In the genomic region with DNA sequence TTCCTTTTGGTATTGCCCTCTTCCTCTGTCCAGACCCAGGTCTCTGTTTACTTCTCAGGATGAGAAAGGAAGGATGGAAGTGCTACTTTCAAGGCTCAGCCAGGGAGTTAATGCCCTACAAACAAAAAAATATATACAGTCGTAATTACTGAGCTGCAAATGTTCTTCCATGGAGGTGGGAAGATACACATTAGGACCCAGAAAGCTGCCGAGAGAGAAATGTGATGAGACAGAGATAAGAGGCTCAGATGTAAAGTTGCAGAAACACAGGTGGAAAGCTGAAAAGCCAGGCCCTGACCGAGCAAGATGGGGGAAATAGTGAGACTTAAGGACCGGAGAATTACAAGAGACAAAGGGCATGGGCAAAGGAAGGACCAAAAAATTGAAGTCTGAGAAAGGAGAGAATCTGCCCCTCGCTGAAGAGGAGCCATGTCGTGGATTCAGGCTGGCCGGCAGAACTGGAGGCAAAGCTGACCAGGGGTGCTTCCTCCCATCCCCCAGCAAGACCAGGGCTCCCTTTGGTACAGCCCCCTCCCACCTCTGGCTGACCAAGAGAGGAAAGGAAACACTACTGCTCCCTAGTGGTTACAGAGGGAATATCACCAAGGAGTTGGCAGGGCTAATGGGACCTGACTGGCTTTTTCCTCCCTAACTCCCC, we compare ENCODE assay signal across 8 cellular contexts. TPM values are rescaled to one million over a fixed set of nuclear protein-coding genes. Genes with fewer than 3 reads are reported as not detected.
DNase-seq lines count a peak whose midpoint lies in the region; ATAC-seq and TF ChIP-seq lines count a peak whose summit lies in the region.

No MANE protein-coding gene starts in this region.

- H3K4me3 ChIP-seq in Caco-2 (ENCODE audit: low read depth, low read length) = no peak overlapping the region
- no peak overlapping the region for H3K4me3 ChIP-seq in adrenal gland
- no peak overlapping the region for H3K4me3 ChIP-seq in right atrium auricular region
- H3K4me3 ChIP-seq in retinal pigment epithelial cell (ENCODE audit: low read length) = no peak overlapping the region

- DNase-seq in Caco-2 (peak in 1 of 2 experiments; percentile 74), NCI-H2107 (lab: John Stamatoyannopoulos, UW) (peak; percentile 18), adrenal gland (peak in 1 of 7 donors; percentile 31), right atrium auricular region (ENCODE audit: low spot score) (no peak), retinal pigment epithelial cell (ENCODE audit: low read depth) (no peak), middle frontal gyrus (ENCODE audit: extremely low spot score, low spot score) (no peak)

- BruUV-seq in Caco-2 (replicated peaks; lab: Mats Ljungman, UMichigan) = no TSS peak

- H3K9me3 ChIP-seq in Caco-2 (no peaks in the 10 kb centered on the region), adrenal gland (replicated peaks in 1 of 3) (no peaks in the 10 kb centered on the region), right atrium auricular region (no peaks in the 10 kb centered on the region)

- H3K36me3 ChIP-seq in Caco-2 (ENCODE audit: control insufficient read depth, insufficient read depth, low read length) = no peaks in the 10 kb centered on the region; the same call in 1 of the 2 replicates
- no peaks in the 10 kb centered on the region for H3K36me3 ChIP-seq in adrenal gland (replicated peaks in 1 of 2)
- no peaks in the 10 kb centered on the region for H3K36me3 ChIP-seq in right atrium auricular region

- 26 to 28% (median 27%) methylated on average over 7 of the region's 7 CpGs for WGBS in adrenal gland, 4 donors

- no peak for TF ChIP-seq POLR2A in adrenal gland (IDR thresholded peaks at IDR 0.05)

- H3K27ac ChIP-seq in adrenal gland (peak overlapping the region in 1 of 5 donors; percentile 30), right atrium auricular region (no peak overlapping the region)

- no peaks in the 10 kb centered on the region for H3K9me3 Mint-ChIP-seq in Caco-2 (ENCODE audit: unreplicated experiment)

- ATAC-seq in GM19463 (IDR thresholded peaks at IDR 0.05; ENCODE audit: unreplicated experiment) (peak; percentile 57), HG02571 (IDR thresholded peaks at IDR 0.05; ENCODE audit: unreplicated experiment) (no peak)

- intact Hi-C loops in Caco-2 (cut with micrococcal nuclease; ENCODE audit: unreplicated experiment) = loop anchor here (1.0 kb wide), 1 partner anchor 61 kb away; no protein-coding TSS in a partner anchor
- intact Hi-C loops in adrenal gland (cut with DNase I) = loop anchor here in 1 of 2 donors (5.0 kb wide), 1 partner anchor 62 kb away; no protein-coding TSS in a partner anchor

- POLR2A ChIA-PET in Caco-2 (lab: Charles Lee) = interaction anchor here (0.6 kb wide), 1 partner anchor 10 kb away, joined by 3 read pairs; no protein-coding TSS in a partner anchor

- H3K27me3 ChIP-seq in Caco-2 (replicated peaks; ENCODE audit: control insufficient read depth, insufficient read depth, low read length) = no peaks in the 10 kb centered on the region
- no peaks in the 10 kb centered on the region for H3K27me3 ChIP-seq in adrenal gland
- no peaks in the 10 kb centered on the region for H3K27me3 ChIP-seq in right atrium auricular region

- H3K36me3 Mint-ChIP-seq in Caco-2 (ENCODE audit: insufficient read depth, unreplicated experiment) = no peaks in the 10 kb centered on the region

- H3K4me1 Mint-ChIP-seq in Caco-2 (ENCODE audit: low read depth, unreplicated experiment) = peaks cover 15% of the 10 kb centered on the region

- H3K4me1 ChIP-seq in Caco-2 (no peaks in the 10 kb centered on the region), adrenal gland (replicated peaks in 1 of 2) (peaks cover 0 to 9% of the 10 kb centered on the region in 2 donors), right atrium auricular region (peaks cover 0 to 8% of the 10 kb centered on the region in 2 donors)

- TF ChIP-seq CTCF in Caco-2 (IDR thresholded peaks at IDR 0.05; ENCODE audit: insufficient read depth in 1 of 2, low read depth in 1 of 2, low read length in 1 of 2, severe bottlenecking in 1 of 2, unreplicated experiment in 1 of 2) (peak; percentile 68 to 83), adrenal gland (IDR thresholded peaks at IDR 0.05) (peak; percentile 53 to 76 (median 71)), right atrium auricular region (IDR thresholded peaks at IDR 0.05) (peak; percentile 67 to 77), retinal pigment epithelial cell (conservative IDR thresholded peaks at IDR 0.05; ENCODE audit: low read depth, low read length) (peak; percentile 91)

- CTCF ChIA-PET in Caco-2 (lab: Charles Lee) = interaction anchor here (1.4 to 1.7 kb wide), 2 partner anchors 11 to 60 kb away, joined by 5 to 7 read pairs; no protein-coding TSS in a partner anchor

- H3K4me3 Mint-ChIP-seq in Caco-2 (ENCODE audit: unreplicated experiment) = no peak overlapping the region

- no peak overlapping the region for H3K27ac Mint-ChIP-seq in Caco-2 (ENCODE audit: unreplicated experiment)

- H3K27me3 Mint-ChIP-seq in Caco-2 (ENCODE audit: insufficient read depth, unreplicated experiment) = no peaks in the 10 kb centered on the region

RNA-seq across cellular contexts. Expression of gene ZFHX2, which starts 12.2 kb away (rescaled TPM):
- total RNA-seq in Caco-2 (2022) (1.1 and 1.4 TPM in 2 replicates), adrenal gland (1 to 10 TPM in 6 of 8 donors, under 1 TPM in 2; 0.54 to 4.2 (median 2.4) TPM), right atrium auricular region (under 1 TPM; 0.59 to 0.85 TPM)
- 1 to 10 TPM; 2.1 to 9.7 (median 2.5) TPM for polyA plus RNA-seq in adrenal gland

RNA-seq across cellular contexts. Expression of gene THTPA, which starts 16.7 kb away (rescaled TPM):
- total RNA-seq in Caco-2 (2022) = 9.3 and 9.5 TPM in 2 replicates
- 10 to 100 TPM; 21.2 to 41.7 (median 32.6) TPM for total RNA-seq in adrenal gland
- 10 to 100 TPM; 11.5 to 26.5 (median 21.4) TPM for polyA plus RNA-seq in adrenal gland
- total RNA-seq in right atrium auricular region = 10 to 100 TPM; 22.6 to 27.3 TPM

RNA-seq across cellular contexts. Expression of gene AP1G2, which starts 28.3 kb away (rescaled TPM):
- 160 and 164 TPM in 2 replicates for total RNA-seq in Caco-2 (2022)
- total RNA-seq in adrenal gland = 100 to 1,000 TPM in 2 of 8 donors, 10 to 100 TPM in 6; 35.2 to 142 (median 79.5) TPM
- 100 to 1,000 TPM in 2 of 3 donors, 10 to 100 TPM in 1; 27.9 to 587 (median 285) TPM for polyA plus RNA-seq in adrenal gland
- total RNA-seq in right atrium auricular region = 10 to 100 TPM in 1 of 2 donors, 1 to 10 TPM in 1; 6.6 to 18.8 TPM

RNA-seq across cellular contexts. Expression of gene JPH4, which starts 39.3 kb away (rescaled TPM):
- not detected in 2 replicates for total RNA-seq in Caco-2 (2022)
- total RNA-seq in adrenal gland = 10 to 100 TPM in 1 of 8 donors, 1 to 10 TPM in 6, under 1 TPM in 1; 0.42 to 11.1 (median 3.0) TPM
- polyA plus RNA-seq in adrenal gland = 10 to 100 TPM in 1 of 3 donors, 1 to 10 TPM in 2; 5.9 to 35.8 (median 9.4) TPM
- under 1 TPM in 1 of 2 donors, not detected in 1; 0.39 TPM for total RNA-seq in right atrium auricular region
